Comparison of ENCODE assay signal across 7 cellular contexts in genomic region chr18:77702686-77703085, GRCh38.
DNase-seq lines count a peak whose midpoint lies in the region; ATAC-seq, FAIRE-seq and TF ChIP-seq lines count a peak whose summit lies in the region.

No MANE protein-coding gene starts in this region.

- no peak for TF ChIP-seq POLR2A in K562 (conservative IDR thresholded peaks at IDR 0.05)

- H3K79me2 ChIP-seq in K562 (ENCODE audit: control insufficient read depth, insufficient read depth, low read length): no peaks in the 10 kb centered on the region
- H3K79me2 ChIP-seq in neural cell (replicated peaks; ENCODE audit: insufficient read depth, low read length): no peaks in the 10 kb centered on the region

- H3F3A ChIP-seq in neural cell (ENCODE audit: insufficient read depth, low read length, poor library complexity, severe bottlenecking): no peaks in the 10 kb centered on the region

- TF ChIP-seq RAD21 in K562 (CRISPR knock-in tag; conservative IDR thresholded peaks at IDR 0.05 in 1 of 2, IDR thresholded peaks at IDR 0.05 in 1 of 2) (0 out of 4 replicates have a peak, but pooled peaks of 1 of the 2 experiments have one; percentile 21), neural cell (conservative IDR thresholded peaks at IDR 0.05) (peak; percentile 91)

- POLR2A ChIA-PET in K562 (lab: Yijun Ruan, JAX) (no interaction called here), A673 (lab: Charles Lee; ENCODE audit: low non-redundant PET) (no interaction called here)

- intact Hi-C loops in K562 (cut with micrococcal nuclease): no loop called here
- intact Hi-C loops in A673 (cut with micrococcal nuclease; ENCODE audit: unreplicated experiment): no loop called here

- BruUV-seq in K562 (replicated peaks; lab: Mats Ljungman, UMichigan): no TSS peak
- no TSS peak for BruUV-seq in A673 (replicated peaks; lab: Mats Ljungman, UMichigan)

- no peak for FAIRE-seq in K562 (lab: Jason Lieb, UNC)

- CTCF ChIA-PET in K562 (lab: Yijun Ruan, JAX; ENCODE audit: low intra/inter-chr PET ratio) (no interaction called here), A673 (lab: Charles Lee) (no interaction called here)

- no peaks in the 10 kb centered on the region for H3K36me3 Mint-ChIP-seq in T-helper 17 cell (ENCODE audit: low read depth)

- H3K27me3 ChIP-seq in H7 (ENCODE audit: control insufficient read depth, insufficient read depth, low read length): no peaks in the 10 kb centered on the region; the same call in 1 of the 2 replicates
- H3K27me3 ChIP-seq in K562 (ENCODE audit: control insufficient read depth in 2 of 2, insufficient read depth in 2 of 2, low read length in 2 of 2): no peaks in the 10 kb centered on the region
- H3K27me3 ChIP-seq in neural cell (ENCODE audit: insufficient read depth, low read depth, low read length): no peaks in the 10 kb centered on the region
- no peaks in the 10 kb centered on the region for H3K27me3 ChIP-seq in A673 (replicated peaks; ENCODE audit: insufficient read depth, low read depth, low read length, poor library complexity)

- peak; percentile 31 for DNase-seq in H7
- peak; percentile 39 for DNase-seq in NCI-H2196 (lab: John Stamatoyannopoulos, UW; ENCODE audit: unreplicated experiment)
- DNase-seq in K562 (ENCODE audit: extremely low read depth in 1 of 4, low spot score in 3 of 4): peak in 1 of 4 experiments; percentile 13
- DNase-seq in T-helper 17 cell: no peak
- DNase-seq in A673 (ENCODE audit: low spot score): no peak

- H3K9me3 ChIP-seq in K562 (replicated peaks; ENCODE audit: control insufficient read depth, insufficient read depth, low read depth, low read length) (no peaks in the 10 kb centered on the region), neural cell (ENCODE audit: low read length) (no peaks in the 10 kb centered on the region), T-helper 17 cell (ENCODE audit: control insufficient read depth, low read length, poor library complexity, severe bottlenecking) (no peaks in the 10 kb centered on the region), A673 (ENCODE audit: low read depth, low read length, poor library complexity, severe bottlenecking) (peaks cover 15% of the 10 kb centered on the region)

- H3K4me1 ChIP-seq in K562 (replicated peaks in 1 of 2; ENCODE audit: control insufficient read depth in 2 of 2, insufficient read depth in 2 of 2, low read length in 2 of 2) (no peaks in the 10 kb centered on the region), A673 (ENCODE audit: insufficient read depth, low read length, poor library complexity, severe bottlenecking) (no peaks in the 10 kb centered on the region)

- no peaks in the 10 kb centered on the region for H3K9me2 ChIP-seq in neural cell (ENCODE audit: insufficient read depth, low read length)

- H3K9me1 ChIP-seq in K562 (ENCODE audit: control insufficient read depth, insufficient read depth, low read length): no peaks in the 10 kb centered on the region

- in situ Hi-C loops in K562 (cut with MboI): no loop called here

- no peak for TF ChIP-seq EP300 in K562 (IDR thresholded peaks at IDR 0.05; ENCODE audit: low read length)
- TF ChIP-seq EP300 in neural cell (conservative IDR thresholded peaks at IDR 0.05; ENCODE audit: poor library complexity, severe bottlenecking): no peak

- no peak overlapping the region for H3K27ac Mint-ChIP-seq in T-helper 17 cell

- no peak overlapping the region for H3K4me3 Mint-ChIP-seq in T-helper 17 cell

- H3K4me2 ChIP-seq in K562 (ENCODE audit: insufficient read depth, low read length) (no peak overlapping the region), neural cell (ENCODE audit: low read length) (no peak overlapping the region)

- H3K27ac ChIP-seq in K562 (ENCODE audit: extremely low read depth, low read depth, low read length) (no peak overlapping the region), neural cell (ENCODE audit: low read length) (no peak overlapping the region), A673 (ENCODE audit: low read depth, low read length, poor library complexity, severe bottlenecking) (no peak overlapping the region)

- H2AFZ ChIP-seq in K562 (ENCODE audit: low read depth, low read length) (no peak overlapping the region), neural cell (ENCODE audit: low read depth, low read length) (no peak overlapping the region)

- peaks cover 46% of the 10 kb centered on the region for H3K27me3 Mint-ChIP-seq in T-helper 17 cell

- H4K20me1 ChIP-seq in K562 (replicated peaks; ENCODE audit: control insufficient read depth, insufficient read depth, low read length): no peaks in the 10 kb centered on the region
- no peaks in the 10 kb centered on the region for H4K20me1 ChIP-seq in neural cell (ENCODE audit: insufficient read depth)

- no peak overlapping the region for H3K4me3 ChIP-seq in H7 (ENCODE audit: insufficient read depth, low read depth, low read length)
- no peak overlapping the region for H3K4me3 ChIP-seq in K562
- no peak overlapping the region for H3K4me3 ChIP-seq in neural cell (ENCODE audit: low read length)
- no peak overlapping the region for H3K4me3 ChIP-seq in A673 (ENCODE audit: low read depth, low read length, poor library complexity, severe bottlenecking)

- TF ChIP-seq CTCF in K562 (IDR thresholded peaks at IDR 0.05 in 2 of 3, conservative IDR thresholded peaks at IDR 0.05 in 1 of 3; ENCODE audit: insufficient read depth in 2 of 3, low read depth in 1 of 3, low read length in 3 of 3) (peak; percentile 17 to 26 (median 22); a peak in 3 of 6 replicates), neural cell (IDR thresholded peaks at IDR 0.05; ENCODE audit: poor library complexity, severe bottlenecking) (peak; percentile 82), A673 (conservative IDR thresholded peaks at IDR 0.05; ENCODE audit: low read depth, low read length) (no peak)

- no peaks in the 10 kb centered on the region for H3K36me3 ChIP-seq in H7 (replicated peaks; ENCODE audit: control insufficient read depth, insufficient read depth, low read length)
- no peaks in the 10 kb centered on the region for H3K36me3 ChIP-seq in K562 (ENCODE audit: control insufficient read depth, insufficient read depth, low read length)
- H3K36me3 ChIP-seq in neural cell (ENCODE audit: insufficient read depth, low read length): no peaks in the 10 kb centered on the region
- no peaks in the 10 kb centered on the region for H3K36me3 ChIP-seq in A673 (ENCODE audit: insufficient read depth, low read length, poor library complexity, severe bottlenecking)

- no peaks in the 10 kb centered on the region for H3K4me1 Mint-ChIP-seq in T-helper 17 cell

- WGBS in K562 (ENCODE audit: insufficient coverage, low coverage, missing lambda C conversion rate): 0% methylated on average over 1 of the region's 4 CpGs

- no peak overlapping the region for H3K9ac ChIP-seq in K562 (ENCODE audit: insufficient read depth in 1 of 2, low read depth in 2 of 2, low read length in 2 of 2)
- no peak overlapping the region for H3K9ac ChIP-seq in neural cell (ENCODE audit: low read length)

- ATAC-seq in K562 (no peak), T-helper 17 cell (no peak), HG02610 (IDR thresholded peaks at IDR 0.05; ENCODE audit: unreplicated experiment) (no peak)

TF ChIP-seq in K562, 482 proteins besides CTCF, POLR2A, EP300 and RAD21:
- no peak for TF ChIP-seq SREBF1 (IDR thresholded peaks at IDR 0.05; ENCODE audit: borderline replicate concordance, low read depth, low read length)

TF ChIP-seq in neural cell, 6 proteins besides CTCF, POLR2A, EP300 and RAD21:
- TF ChIP-seq EZH2 (IDR thresholded peaks at IDR 0.05; ENCODE audit: borderline replicate concordance, insufficient read depth, low read length, poor library complexity, severe bottlenecking): no peak
- peak; percentile 86 for TF ChIP-seq SMC3 (conservative IDR thresholded peaks at IDR 0.05; ENCODE audit: poor library complexity)

Comparison
In these comparisons a context has a peak if more than half of its experiments do, and no peak if none do; other contexts are left out.
1. DNase-seq: peak in H7 (single experiment) and NCI-H2196 (single experiment); none in T-helper 17 cell (0 of 3) and A673 (single experiment).